Comparison of ENCODE assay signal across 16 cellular contexts in the genomic region with DNA sequence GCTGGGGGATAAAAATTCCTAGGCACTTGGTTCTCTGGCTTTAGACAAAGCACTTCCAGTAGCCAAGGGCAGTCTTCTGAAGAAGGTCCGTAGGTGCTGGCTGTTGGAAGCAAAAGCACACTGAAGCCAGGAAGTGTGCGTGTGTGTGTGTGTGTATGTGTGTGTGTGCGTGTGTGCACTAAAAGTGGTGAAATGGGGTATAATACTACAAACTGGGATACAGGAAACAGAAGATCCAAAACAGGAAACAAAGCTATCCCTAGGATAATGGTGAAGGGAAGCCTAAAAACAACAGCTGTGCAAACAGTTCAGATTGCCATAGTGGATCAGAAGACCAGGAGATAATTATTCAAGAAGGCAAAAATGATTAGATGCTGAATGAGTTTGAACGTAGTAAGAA.
"Had no signal": no experiment of that assay in that cellular context is flagged by ENCODE, and none has a peak within 500 bp of the region (broad histone marks: within the 10 kb centered on the region; RNA-seq: fewer than 3 reads in every experiment).

No MANE protein-coding gene starts in this region.

- H3K9me3 Mint-ChIP-seq: activated naive CD8-positive, alpha-beta T cell treated with anti-CD3 and anti-CD28 coated beads, Interleukin-2, amount 10 ng/mL, durations not matched to agents 7 days and 5 days; activated T-helper 1 cell treated with anti-CD3 and anti-CD28 coated beads, Interleukin-12 subunit alpha, Interleukin-12 subunit beta, Interleukin-2, Interleukin-4 antibody, amounts not matched to agents 30 ng/mL and 10 ng/mL and 1 ng/mL, durations not matched to agents 14 hours and 24 hours and 36 hours; brain; stimulated activated effector memory CD8-positive, alpha-beta T cell treated with anti-CD3 and anti-CD28 coated beads, Interleukin-12 subunit alpha, Interleukin-12 subunit beta, amount 100 ng/mL, for 72 hours had no signal

- H3K36me3 ChIP-seq: colonic mucosa, neural progenitor cell, ovary, sigmoid colon had no signal

- H3K4me1 ChIP-seq: colonic mucosa, sigmoid colon had no signal

- H3K9me3 ChIP-seq: colonic mucosa, ovary, sigmoid colon had no signal

- ATAC-seq: stimulated activated effector memory CD8-positive, alpha-beta T cell treated with anti-CD3 and anti-CD28 coated beads, Interleukin-12 subunit alpha, Interleukin-12 subunit beta, amount 100 ng/mL, for 72 hours had no signal

- H3K4me1 Mint-ChIP-seq: activated naive CD8-positive, alpha-beta T cell treated with anti-CD3 and anti-CD28 coated beads, Interleukin-2, amount 10 ng/mL, durations not matched to agents 7 days and 5 days; neural progenitor cell had no signal

- H2AFZ ChIP-seq: neural progenitor cell had no signal

- H3K4me3 ChIP-seq: colonic mucosa, lung, neural progenitor cell, ovary, sigmoid colon had no signal

- H3K27ac ChIP-seq: colonic mucosa, neural progenitor cell, ovary, sigmoid colon had no signal

- H3K27ac Mint-ChIP-seq: activated naive CD8-positive, alpha-beta T cell treated with anti-CD3 and anti-CD28 coated beads, Interleukin-2, amount 10 ng/mL, durations not matched to agents 7 days and 5 days; activated T-helper 1 cell treated with anti-CD3 and anti-CD28 coated beads, Interleukin-12 subunit alpha, Interleukin-12 subunit beta, Interleukin-2, Interleukin-4 antibody, amounts not matched to agents 30 ng/mL and 10 ng/mL and 1 ng/mL, durations not matched to agents 14 hours and 24 hours and 36 hours; brain; neural progenitor cell; stimulated activated effector memory CD8-positive, alpha-beta T cell treated with anti-CD3 and anti-CD28 coated beads, Interleukin-12 subunit alpha, Interleukin-12 subunit beta, amount 100 ng/mL, for 72 hours had no signal

- DNase-seq: activated CD4-positive, alpha-beta T cell treated with anti-CD3 and anti-CD28 coated beads, Interleukin-2, amount 50 U/mL, for 1 hour; activated CD8-positive, alpha-beta memory T cell treated with anti-CD3 and anti-CD28 coated beads for 24 hours; activated naive CD8-positive, alpha-beta T cell treated with anti-CD3 and anti-CD28 coated beads, Interleukin-2, amount 10 ng/mL, durations not matched to agents 7 days and 5 days; central memory CD4-positive, alpha-beta T cell; colonic mucosa; effector CD4-positive, alpha-beta T cell; midbrain; ovary; sigmoid colon; stimulated activated CD4-positive, alpha-beta T cell treated with anti-CD3 and anti-CD28 coated beads, Interleukin-1b, Interleukin-23, amount 100 ng/mL, for 48 hours; T-helper 9 cell had no signal

- H3K36me3 Mint-ChIP-seq: activated naive CD8-positive, alpha-beta T cell treated with anti-CD3 and anti-CD28 coated beads, Interleukin-2, amount 10 ng/mL, durations not matched to agents 7 days and 5 days; brain; neural progenitor cell; stimulated activated effector memory CD8-positive, alpha-beta T cell treated with anti-CD3 and anti-CD28 coated beads, Interleukin-12 subunit alpha, Interleukin-12 subunit beta, amount 100 ng/mL, for 72 hours had no signal

- H3K4me2 ChIP-seq: neural progenitor cell had no signal

- H3K27me3 ChIP-seq: colonic mucosa, neural progenitor cell, ovary, sigmoid colon had no signal

- H3K4me3 Mint-ChIP-seq: activated naive CD8-positive, alpha-beta T cell treated with anti-CD3 and anti-CD28 coated beads, Interleukin-2, amount 10 ng/mL, durations not matched to agents 7 days and 5 days; activated T-helper 1 cell treated with anti-CD3 and anti-CD28 coated beads, Interleukin-12 subunit alpha, Interleukin-12 subunit beta, Interleukin-2, Interleukin-4 antibody, amounts not matched to agents 30 ng/mL and 10 ng/mL and 1 ng/mL, durations not matched to agents 14 hours and 24 hours and 36 hours; brain; neural progenitor cell; stimulated activated effector memory CD8-positive, alpha-beta T cell treated with anti-CD3 and anti-CD28 coated beads, Interleukin-12 subunit alpha, Interleukin-12 subunit beta, amount 100 ng/mL, for 72 hours had no signal
